Comparison of ENCODE assay signal across 8 cellular contexts in genomic region chr10:46787321-46787615, GRCh38.
A peak's percentile ranks its signal among the peaks of the same experiment; 100 is the strongest.
DNase-seq lines count a peak whose midpoint lies in the region; ATAC-seq and TF ChIP-seq lines count a peak whose summit lies in the region.

No MANE protein-coding gene starts in this region.

- H3K4me1 Mint-ChIP-seq in natural killer cell treated with Interleukin-12 subunit alpha and Interleukin-12 subunit beta and Interleukin-15 and Interleukin-18, amount 100 ng/mL, for 72 hours (ENCODE audit: low read depth in 2 of 2) = peaks cover 6 to 7% of the 10 kb centered on the region in 2 donors

- peak overlapping the region; percentile 92 for H3K4me3 Mint-ChIP-seq in natural killer cell treated with Interleukin-12 subunit alpha and Interleukin-12 subunit beta and Interleukin-15 and Interleukin-18, amount 100 ng/mL, for 72 hours

- no peaks in the 10 kb centered on the region for H3K36me3 Mint-ChIP-seq in natural killer cell treated with Interleukin-12 subunit alpha and Interleukin-12 subunit beta and Interleukin-15 and Interleukin-18, amount 100 ng/mL, for 72 hours

- DNase-seq in AG09309 (ENCODE audit: low read depth) (no peak), KBM-7 (peak; percentile 33), fibroblast of peridontal ligament (ENCODE audit: extremely low read depth) (peak; percentile 75), HuH-7 (ENCODE audit: low spot score) (no peak)
- DNase-seq in activated CD4-positive, alpha-beta T cell treated with anti-CD3 and anti-CD28 coated beads, Interleukin-2, amount 50 U/mL, for 4 hours = peak; percentile 7 to 21
- DNase-seq in natural killer cell treated with Interleukin-12 subunit alpha and Interleukin-12 subunit beta and Interleukin-15 and Interleukin-18, amount 100 ng/mL, for 72 hours (ENCODE audit: low spot score) = no peak

- peak; percentile 29 for TF ChIP-seq CTCF in AG09309 (IDR thresholded peaks at IDR 0.05; ENCODE audit: control insufficient read depth, insufficient read depth, low read depth, low read length, missing control alignments)

- H3K9me3 Mint-ChIP-seq in natural killer cell treated with Interleukin-12 subunit alpha and Interleukin-12 subunit beta and Interleukin-15 and Interleukin-18, amount 100 ng/mL, for 72 hours = no peaks in the 10 kb centered on the region

- no peaks in the 10 kb centered on the region for H3K27me3 Mint-ChIP-seq in natural killer cell treated with Interleukin-12 subunit alpha and Interleukin-12 subunit beta and Interleukin-15 and Interleukin-18, amount 100 ng/mL, for 72 hours

- H3K4me3 ChIP-seq in AG09309 (ENCODE audit: control insufficient read depth, low read depth, low read length) = peak overlapping the region; percentile 84

- in situ Hi-C loops in KBM-7 (cut with MboI; ENCODE audit: low pct_unique_long_range_greater_than_20kb, low sequenced_read_pairs) = no loop called here

- H3K27ac Mint-ChIP-seq in natural killer cell treated with Interleukin-12 subunit alpha and Interleukin-12 subunit beta and Interleukin-15 and Interleukin-18, amount 100 ng/mL, for 72 hours = peak overlapping the region; percentile 46 to 81

- ATAC-seq in GM18499 (IDR thresholded peaks at IDR 0.05; ENCODE audit: insufficient read depth, unreplicated experiment) = peak; percentile 68
- no peak for ATAC-seq in natural killer cell treated with Interleukin-12 subunit alpha and Interleukin-12 subunit beta and Interleukin-15 and Interleukin-18, amount 100 ng/mL, for 72 hours
- no peak for ATAC-seq in HG03159 (IDR thresholded peaks at IDR 0.05; ENCODE audit: unreplicated experiment)

Comparison
In these comparisons a context has a peak if more than half of its experiments do, and no peak if none do; other contexts are left out.
1. DNase-seq: peak in KBM-7 (single experiment), activated CD4-positive, alpha-beta T cell treated with anti-CD3 and anti-CD28 coated beads, Interleukin-2, amount 50 U/mL, for 4 hours (2 of 2) and fibroblast of peridontal ligament (single experiment); none in AG09309 (single experiment), natural killer cell treated with Interleukin-12 subunit alpha and Interleukin-12 subunit beta and Interleukin-15 and Interleukin-18, amount 100 ng/mL, for 72 hours (single experiment) and HuH-7 (single experiment).